Comparison of ENCODE assay signal across 9 cellular contexts in the genomic region with DNA sequence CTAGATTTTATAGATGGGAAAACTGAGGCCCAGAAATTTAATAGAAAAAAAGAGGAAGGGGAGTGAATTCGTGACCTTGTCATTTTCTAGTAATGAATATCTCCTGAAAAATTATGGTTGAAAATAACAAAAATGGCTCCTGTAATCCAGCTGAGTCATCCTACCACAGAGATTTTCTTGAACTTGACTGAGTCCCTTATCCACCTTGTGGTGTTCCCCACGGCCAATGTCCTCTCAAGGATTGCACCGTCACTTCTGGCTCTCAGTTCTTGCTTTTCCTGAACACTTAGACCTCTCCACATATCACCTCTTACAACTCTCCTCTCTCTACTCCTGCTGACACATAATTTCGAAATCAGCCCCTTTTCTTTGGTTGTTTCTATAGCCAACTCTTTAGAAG. TPM values are rescaled to one million over a fixed set of nuclear protein-coding genes. Genes with fewer than 3 reads are reported as not detected.
DNase-seq lines count a peak whose midpoint lies in the region; TF ChIP-seq lines count a peak whose summit lies in the region.
"Had no signal": no experiment of that assay in that cellular context is flagged by ENCODE, and none has a peak within 500 bp of the region (broad histone marks: within the 10 kb centered on the region; RNA-seq: fewer than 3 reads in every experiment).

No MANE protein-coding gene starts in this region.

- H3K4me3 Mint-ChIP-seq in T-helper 2 cell treated with Interferon-gamma antibody and Interleukin-4, amounts not matched to agents 5 μg/mL and 100 μg/mL, for 36 hours, result peak overlapping the region; percentile 55
- H3K4me3 Mint-ChIP-seq in brain (peak overlapping the region; percentile 26 to 89 (median 73)), progenitor cell of endocrine pancreas (ENCODE audit: low read depth) (peak overlapping the region; percentile 54)

- H3K27ac Mint-ChIP-seq in T-helper 2 cell treated with Interferon-gamma antibody and Interleukin-4, amounts not matched to agents 5 μg/mL and 100 μg/mL, for 36 hours, result no peak overlapping the region
- H3K27ac Mint-ChIP-seq in brain (peak overlapping the region in 4 of 5 experiments; percentile 1 to 87 (median 12)), progenitor cell of endocrine pancreas (no peak overlapping the region)

- no peaks in the 10 kb centered on the region for H3K9me3 Mint-ChIP-seq in T-helper 2 cell treated with Interferon-gamma antibody and Interleukin-4, amounts not matched to agents 5 μg/mL and 100 μg/mL, for 36 hours
- H3K9me3 Mint-ChIP-seq in brain (no peaks in the 10 kb centered on the region), progenitor cell of endocrine pancreas (ENCODE audit: low read depth) (no peaks in the 10 kb centered on the region)

- no peaks in the 10 kb centered on the region for H3K27me3 Mint-ChIP-seq in T-helper 2 cell treated with Interferon-gamma antibody and Interleukin-4, amounts not matched to agents 5 μg/mL and 100 μg/mL, for 36 hours (ENCODE audit: low read depth)
- H3K27me3 Mint-ChIP-seq in brain (no peaks in the 10 kb centered on the region), progenitor cell of endocrine pancreas (peaks cover 4% of the 10 kb centered on the region)

- TF ChIP-seq CTCF in brain (conservative IDR thresholded peaks at IDR 0.05) (no peak), progenitor cell of endocrine pancreas (IDR thresholded peaks at IDR 0.05; ENCODE audit: unreplicated experiment) (no peak)

- H3K4me1 Mint-ChIP-seq in T-helper 2 cell treated with Interferon-gamma antibody and Interleukin-4, amounts not matched to agents 5 μg/mL and 100 μg/mL, for 36 hours (ENCODE audit: low read depth), result peaks cover 36% of the 10 kb centered on the region
- H3K4me1 Mint-ChIP-seq in brain, result peaks cover 49% of the 10 kb centered on the region
- H3K4me1 Mint-ChIP-seq in progenitor cell of endocrine pancreas (ENCODE audit: low read depth), result peaks cover 12% of the 10 kb centered on the region

- DNase-seq in T-helper 2 cell treated with Interferon-gamma antibody and Interleukin-4, amounts not matched to agents 5 μg/mL and 100 μg/mL, for 36 hours (ENCODE audit: low spot score), result no peak
- DNase-seq in T-helper 2 cell (no peak), MV-4-11 (lab: John Stamatoyannopoulos, UW) (peak; percentile 52), progenitor cell of endocrine pancreas (ENCODE audit: low spot score, unreplicated experiment) (no peak), iPS-NIHi7 (ENCODE audit: extremely low spot score) (no peak), activated gamma-delta T cell treated with Interleukin-2 at 50 U/mL for 16 hours (no peak), iPS-NIHi11 (ENCODE audit: low spot score) (no peak)
- DNase-seq: BE2C had no signal

- peaks cover 8% of the 10 kb centered on the region for H3K36me3 Mint-ChIP-seq in T-helper 2 cell treated with Interferon-gamma antibody and Interleukin-4, amounts not matched to agents 5 μg/mL and 100 μg/mL, for 36 hours (ENCODE audit: low read depth)
- H3K36me3 Mint-ChIP-seq in brain (no peaks in the 10 kb centered on the region), progenitor cell of endocrine pancreas (ENCODE audit: insufficient read depth) (no peaks in the 10 kb centered on the region)

RNA-seq across cellular contexts. Expression of a gene that starts 1.2 kb away (rescaled TPM):
- 6.7 TPM for polyA plus RNA-seq in brain (ENCODE audit: insufficient read depth, low read depth, low replicate concordance)
- total RNA-seq in progenitor cell of endocrine pancreas, result 22.7 and 25.9 TPM in 2 replicates

Comparison
In these comparisons a context has a peak if more than half of its experiments do, and no peak if none do; other contexts are left out.
1. H3K27ac Mint-ChIP-seq: peak in brain (4 of 5); none in T-helper 2 cell treated with Interferon-gamma antibody and Interleukin-4, amounts not matched to agents 5 μg/mL and 100 μg/mL, for 36 hours (single experiment) and progenitor cell of endocrine pancreas (single experiment).
2. Peak in every context shown above with its lines, with median percentiles within 50 percentile points of each other: H3K4me3 Mint-ChIP-seq.